1 cellular context compared by ENCODE assay signal in genomic region chr2:134918518-134919359, GRCh38.
TF ChIP-seq lines count a peak whose summit lies in the region.

CCNT2 (plus strand) TSS chr2:134918822; CDS start chr2:134918855, 33 bp downstream.

TF ChIP-seq in HepG2, 621 proteins besides CTCF, POLR2A, EP300 and RAD21 (continued from another document and continues in another):
- TF ChIP-seq HOXD1 (CRISPR knock-in tag; IDR thresholded peaks at IDR 0.05): peak; percentile 78
- no peak for TF ChIP-seq MYNN (CRISPR knock-in tag; IDR thresholded peaks at IDR 0.05; ENCODE audit: low read depth)
- peak; percentile 66; the same call in 1 of the 2 replicates for TF ChIP-seq THAP8 (CRISPR knock-in tag; IDR thresholded peaks at IDR 0.05; ENCODE audit: borderline replicate concordance)
- TF ChIP-seq ELF4 (CRISPR knock-in tag; IDR thresholded peaks at IDR 0.05; ENCODE audit: borderline replicate concordance): no peak; the same call in 1 of the 2 replicates
- TF ChIP-seq ZNF546 (CRISPR knock-in tag; conservative IDR thresholded peaks at IDR 0.05): no peak
- TF ChIP-seq GPBP1L1 (CRISPR knock-in tag; IDR thresholded peaks at IDR 0.05): no peak
- TF ChIP-seq ERF (CRISPR knock-in tag; IDR thresholded peaks at IDR 0.05): peak; percentile 67
- TF ChIP-seq REPIN1 (CRISPR knock-in tag; IDR thresholded peaks at IDR 0.05; ENCODE audit: borderline replicate concordance, low read depth): peak; percentile 87; the same call in 1 of the 2 replicates
- peak; percentile 86; the same call in 1 of the 2 replicates for TF ChIP-seq ZFP37 (CRISPR knock-in tag; IDR thresholded peaks at IDR 0.05; ENCODE audit: borderline replicate concordance)
- TF ChIP-seq ZNF674 (CRISPR knock-in tag; IDR thresholded peaks at IDR 0.05; ENCODE audit: low read depth): no peak
- no peak for TF ChIP-seq ZNF124 (CRISPR knock-in tag; IDR thresholded peaks at IDR 0.05)
- no peak for TF ChIP-seq ZNF513 (CRISPR knock-in tag; conservative IDR thresholded peaks at IDR 0.05)
- TF ChIP-seq MYC (CRISPR knock-in tag; IDR thresholded peaks at IDR 0.05; ENCODE audit: borderline replicate concordance): peak; percentile 82
- peak; percentile 22; the same call in 1 of the 2 replicates for TF ChIP-seq SRY (CRISPR knock-in tag; IDR thresholded peaks at IDR 0.05)
- peak; percentile 87 for TF ChIP-seq FOXK1 (CRISPR knock-in tag; IDR thresholded peaks at IDR 0.05; ENCODE audit: borderline replicate concordance, low read depth)
- TF ChIP-seq TOE1 (CRISPR knock-in tag; IDR thresholded peaks at IDR 0.05): no peak; the same call in 1 of the 2 replicates
- TF ChIP-seq PHB2 (IDR thresholded peaks at IDR 0.05; ENCODE audit: partially characterized antibody): no peak
- no peak for TF ChIP-seq MTF1 (CRISPR knock-in tag; IDR thresholded peaks at IDR 0.05)
- TF ChIP-seq JARID2 (CRISPR knock-in tag; IDR thresholded peaks at IDR 0.05; ENCODE audit: insufficient replicate concordance): no peak
- no peak for TF ChIP-seq LRRFIP1 (CRISPR knock-in tag; conservative IDR thresholded peaks at IDR 0.05)
- TF ChIP-seq ISL2 (CRISPR knock-in tag; IDR thresholded peaks at IDR 0.05): peak; percentile 72
- TF ChIP-seq GABPA (IDR thresholded peaks at IDR 0.05; ENCODE audit: low read depth, low read length): peak; percentile 53
- TF ChIP-seq GABPA (CRISPR knock-in tag; IDR thresholded peaks at IDR 0.05; ENCODE audit: low read depth): peak; percentile 83
- TF ChIP-seq THAP9 (CRISPR knock-in tag; IDR thresholded peaks at IDR 0.05; ENCODE audit: borderline replicate concordance): peak; percentile 89; the same call in 1 of the 2 replicates
- TF ChIP-seq ZMYM3 (CRISPR knock-in tag; IDR thresholded peaks at IDR 0.05): no peak; the same call in 1 of the 2 replicates
- TF ChIP-seq ZNF564 (CRISPR knock-in tag; IDR thresholded peaks at IDR 0.05): no peak; the same call in 1 of the 2 replicates
- TF ChIP-seq ZNF7 (CRISPR knock-in tag; IDR thresholded peaks at IDR 0.05): no peak
- TF ChIP-seq ZNF75D (CRISPR knock-in tag; IDR thresholded peaks at IDR 0.05; ENCODE audit: borderline replicate concordance): peak; percentile 90; the same call in 1 of the 2 replicates
- no peak for TF ChIP-seq ZXDC (CRISPR knock-in tag; IDR thresholded peaks at IDR 0.05)
- TF ChIP-seq IKZF4 (CRISPR knock-in tag; IDR thresholded peaks at IDR 0.05; ENCODE audit: borderline replicate concordance, low read depth, not compliant biosample characterization): no peak
- TF ChIP-seq PRMT3 (CRISPR knock-in tag; IDR thresholded peaks at IDR 0.05; ENCODE audit: borderline replicate concordance, low read depth): no peak
- peak; percentile 34; the same call in 1 of the 2 replicates for TF ChIP-seq SNAI1 (CRISPR knock-in tag; IDR thresholded peaks at IDR 0.05; ENCODE audit: borderline replicate concordance)
- 0 out of 2 replicates have a peak, but pooled peaks have one; percentile 75 for TF ChIP-seq ZNF703 (CRISPR knock-in tag; IDR thresholded peaks at IDR 0.05; ENCODE audit: borderline replicate concordance)
- peak; percentile 88; the same call in 1 of the 2 replicates for TF ChIP-seq ZNF33A (CRISPR knock-in tag; IDR thresholded peaks at IDR 0.05; ENCODE audit: borderline replicate concordance)
- no peak; the same call in 1 of the 2 replicates for TF ChIP-seq GATAD2A (CRISPR knock-in tag; IDR thresholded peaks at IDR 0.05)
- peak; percentile 83; the same call in 1 of the 2 replicates for TF ChIP-seq ZNF510 (CRISPR knock-in tag; IDR thresholded peaks at IDR 0.05; ENCODE audit: low read depth)
- peak; percentile 85 for TF ChIP-seq ZNF740 (CRISPR knock-in tag; IDR thresholded peaks at IDR 0.05)
- no peak; the same call in 1 of the 2 replicates for TF ChIP-seq FOXA3 (CRISPR knock-in tag; IDR thresholded peaks at IDR 0.05)
- no peak; the same call in 1 of the 2 replicates for TF ChIP-seq ZNF138 (CRISPR knock-in tag; IDR thresholded peaks at IDR 0.05; ENCODE audit: low read depth)
- peak; percentile 30; the same call in 1 of the 2 replicates for TF ChIP-seq ZNF629 (CRISPR knock-in tag; conservative IDR thresholded peaks at IDR 0.05)
- TF ChIP-seq JUND (CRISPR knock-in tag; IDR thresholded peaks at IDR 0.05): no peak
- peak; percentile 85 for TF ChIP-seq ARID4A (CRISPR knock-in tag; IDR thresholded peaks at IDR 0.05; ENCODE audit: borderline replicate concordance)
- no peak; the same call in 1 of the 2 replicates for TF ChIP-seq POLR2G (IDR thresholded peaks at IDR 0.05; ENCODE audit: low read depth, low read length)
- TF ChIP-seq IKZF5 (CRISPR knock-in tag; IDR thresholded peaks at IDR 0.05): peak; percentile 92
- TF ChIP-seq ZNF44 (CRISPR knock-in tag; IDR thresholded peaks at IDR 0.05): peak; percentile 18; the same call in 1 of the 2 replicates
- TF ChIP-seq PPARG (CRISPR knock-in tag; conservative IDR thresholded peaks at IDR 0.05): no peak
- TF ChIP-seq PHF5A (CRISPR knock-in tag; IDR thresholded peaks at IDR 0.05; ENCODE audit: low read depth, unreplicated experiment): peak; percentile 51
- no peak; the same call in 1 of the 2 replicates for TF ChIP-seq ZNF790 (CRISPR knock-in tag; IDR thresholded peaks at IDR 0.05; ENCODE audit: borderline replicate concordance)
- peak; percentile 72; the same call in 1 of the 2 replicates for TF ChIP-seq ZNF468 (CRISPR knock-in tag; IDR thresholded peaks at IDR 0.05)
- peak; percentile 88 for TF ChIP-seq GABPB1 (CRISPR knock-in tag; IDR thresholded peaks at IDR 0.05)
